22 cellular contexts compared by ENCODE assay signal in genomic region chr1:111249960-111250359, GRCh38. TPM values are rescaled to one million over a fixed set of nuclear protein-coding genes. Genes with fewer than 3 reads are reported as not detected.
"Had no signal": no experiment of that assay in that cellular context is flagged by ENCODE, and none has a peak within 500 bp of the region (broad histone marks: within the 10 kb centered on the region; RNA-seq: fewer than 3 reads in every experiment).

No MANE protein-coding gene starts in this region.

- DNase-seq: activated CD4-positive, alpha-beta T cell treated with anti-CD3 and anti-CD28 coated beads, Interleukin-2, amount 50 U/mL, for 1 hour; activated CD4-positive, CD25-positive, alpha-beta regulatory T cell; activated CD8-positive, alpha-beta memory T cell treated with anti-CD3 and anti-CD28 coated beads for 24 hours; activated naive CD4-positive, alpha-beta T cell; activated naive CD8-positive, alpha-beta T cell treated with anti-CD3 and anti-CD28 coated beads, Interleukin-2, amount 10 ng/mL, durations not matched to agents 7 days and 5 days; brain microvascular endothelial cell; effector memory CD4-positive, alpha-beta T cell; heart right ventricle; kidney; left lung; retina; SIG-M5; stimulated activated CD4-positive, alpha-beta T cell treated with anti-CD3 and anti-CD28 coated beads, Interleukin-4, amount 100 ng/mL, for 24 hours; stimulated activated naive CD4-positive, alpha-beta T cell; T-helper 2 cell; transverse colon had no signal

- H3K27me3 ChIP-seq: brain microvascular endothelial cell, transverse colon had no signal

- H3K4me1 ChIP-seq: heart right ventricle, left lung, transverse colon had no signal

- H3K4me3 Mint-ChIP-seq: activated naive CD8-positive, alpha-beta T cell treated with anti-CD3 and anti-CD28 coated beads, Interleukin-2, amount 10 ng/mL, durations not matched to agents 7 days and 5 days; dendritic cell treated with granulocyte-macrophage colony-stimulating factor and Interleukin-4, amounts not matched to agents 40 ng/mL and 50 ng/mL, for 4 days; memory B cell; natural killer cell treated with Interleukin-12 subunit alpha and Interleukin-12 subunit beta and Interleukin-15 and Interleukin-18, amount 100 ng/mL, for 72 hours had no signal

- H3K4me1 Mint-ChIP-seq: memory B cell had no signal

- H3K9me3 ChIP-seq: heart right ventricle, left lung, transverse colon had no signal

- H3K27ac Mint-ChIP-seq: activated naive CD8-positive, alpha-beta T cell treated with anti-CD3 and anti-CD28 coated beads, Interleukin-2, amount 10 ng/mL, durations not matched to agents 7 days and 5 days; dendritic cell treated with granulocyte-macrophage colony-stimulating factor and Interleukin-4, amounts not matched to agents 40 ng/mL and 50 ng/mL, for 4 days; memory B cell had no signal

- H3K36me3 ChIP-seq: brain microvascular endothelial cell, heart right ventricle, left lung, transverse colon had no signal

- H3K9me3 Mint-ChIP-seq: activated naive CD8-positive, alpha-beta T cell treated with anti-CD3 and anti-CD28 coated beads, Interleukin-2, amount 10 ng/mL, durations not matched to agents 7 days and 5 days; dendritic cell treated with granulocyte-macrophage colony-stimulating factor and Interleukin-4, amounts not matched to agents 40 ng/mL and 50 ng/mL, for 4 days; memory B cell; natural killer cell treated with Interleukin-12 subunit alpha and Interleukin-12 subunit beta and Interleukin-15 and Interleukin-18, amount 100 ng/mL, for 72 hours had no signal

- H3K4me3 ChIP-seq: heart right ventricle, left lung, transverse colon had no signal

- H3K27ac ChIP-seq: brain microvascular endothelial cell, heart right ventricle, left lung, transverse colon had no signal

- H3K27me3 Mint-ChIP-seq: memory B cell had no signal

- H3K36me3 Mint-ChIP-seq: activated naive CD8-positive, alpha-beta T cell treated with anti-CD3 and anti-CD28 coated beads, Interleukin-2, amount 10 ng/mL, durations not matched to agents 7 days and 5 days; memory B cell; natural killer cell treated with Interleukin-12 subunit alpha and Interleukin-12 subunit beta and Interleukin-15 and Interleukin-18, amount 100 ng/mL, for 72 hours had no signal

- ATAC-seq: left lung; natural killer cell treated with Interleukin-12 subunit alpha and Interleukin-12 subunit beta and Interleukin-15 and Interleukin-18, amount 100 ng/mL, for 72 hours had no signal

RNA-seq across cellular contexts. Expression of gene CHIA, which starts 40.7 kb away (rescaled TPM):
- total RNA-seq: activated naive CD8-positive, alpha-beta T cell treated with anti-CD3 and anti-CD28 coated beads, Interleukin-2, amount 10 ng/mL, durations not matched to agents 7 days and 5 days; frontal cortex; heart right ventricle; kidney; natural killer cell treated with Interleukin-12 subunit alpha and Interleukin-12 subunit beta and Interleukin-15 and Interleukin-18, amount 100 ng/mL, for 72 hours; osteoblast; skeletal muscle tissue; transverse colon had no signal
